28 cellular contexts compared by ENCODE assay signal in genomic region chr4:44354172-44354571, GRCh38.
"Had no signal": no experiment of that assay in that cellular context is flagged by ENCODE, and none has a peak within 500 bp of the region (broad histone marks: within the 10 kb centered on the region; RNA-seq: fewer than 3 reads in every experiment).

No MANE protein-coding gene starts in this region.

- H3K27ac ChIP-seq: stomach, suprapubic skin, testis, thoracic aorta, thyroid gland, tibial artery, tibial nerve, transverse colon, upper lobe of left lung, upper lobe of right lung, uterus, vagina had no signal

- H3K27me3 Mint-ChIP-seq: stimulated activated memory B cell treated with anti-CD40 and anti-IgM and Interleukin-4, amounts not matched to agents 10 μg/mL and 1 μg/mL and 100 μg/mL, for 72 hours; stimulated activated naive B cell treated with anti-CD40 and anti-IgM and Interleukin-4, amounts not matched to agents 10 μg/mL and 1 μg/mL and 100 μg/mL, for 72 hours; stimulated activated naive CD8-positive, alpha-beta T cell treated with anti-CD3 and anti-CD28 coated beads, Interleukin-15, amount 100 ng/mL, for 72 hours; stimulated activated naive CD8-positive, alpha-beta T cell treated with anti-CD3 and anti-CD28 coated beads, Interleukin-15, Interleukin-2, amounts not matched to agents 100 ng/mL and 50 ng/mL, for 24 hours; type B pancreatic cell had no signal

- H3K27ac Mint-ChIP-seq: stimulated activated effector memory CD8-positive, alpha-beta T cell treated with anti-CD3 and anti-CD28 coated beads, Interleukin-12 subunit alpha, Interleukin-12 subunit beta, amount 100 ng/mL, for 72 hours; stimulated activated memory B cell treated with anti-CD40 and anti-IgM and Interleukin-4, amounts not matched to agents 10 μg/mL and 1 μg/mL and 100 μg/mL, for 72 hours; stimulated activated naive B cell treated with anti-CD40 and anti-IgM and Interleukin-4, amounts not matched to agents 10 μg/mL and 1 μg/mL and 100 μg/mL, for 72 hours; stimulated activated naive CD8-positive, alpha-beta T cell treated with anti-CD3 and anti-CD28 coated beads, Interleukin-15, amount 100 ng/mL, for 72 hours; stimulated activated naive CD8-positive, alpha-beta T cell treated with anti-CD3 and anti-CD28 coated beads, Interleukin-15, Interleukin-2, amounts not matched to agents 100 ng/mL and 50 ng/mL, for 24 hours; type B pancreatic cell had no signal

- H3K36me3 ChIP-seq: stomach, suprapubic skin, thoracic aorta, thyroid gland, tibial artery, tibial nerve, transverse colon, upper lobe of left lung, upper lobe of right lung, uterus, vagina had no signal

- H3K4me3 ChIP-seq: stomach, suprapubic skin, testis, thoracic aorta, thyroid gland, tibial artery, tibial nerve, transverse colon, upper lobe of left lung, upper lobe of right lung, uterus, vagina had no signal

- ATAC-seq: stimulated activated effector memory CD8-positive, alpha-beta T cell treated with anti-CD3 and anti-CD28 coated beads, Interleukin-12 subunit alpha, Interleukin-12 subunit beta, amount 100 ng/mL, for 72 hours; stimulated activated memory B cell treated with anti-CD40 and anti-IgM and Interleukin-4, amounts not matched to agents 10 μg/mL and 1 μg/mL and 100 μg/mL, for 72 hours; stimulated activated naive B cell treated with anti-CD40 and anti-IgM and Interleukin-4, amounts not matched to agents 10 μg/mL and 1 μg/mL and 100 μg/mL, for 72 hours; stimulated activated naive CD8-positive, alpha-beta T cell treated with anti-CD3 and anti-CD28 coated beads, Interleukin-15, amount 100 ng/mL, for 72 hours; stimulated activated naive CD8-positive, alpha-beta T cell treated with anti-CD3 and anti-CD28 coated beads, Interleukin-15, Interleukin-2, amounts not matched to agents 100 U/mL and 50 U/mL, for 24 hours; upper lobe of right lung had no signal

- DNase-seq: stimulated activated CD4-positive, alpha-beta T cell treated with anti-CD3 and anti-CD28 coated beads, Interleukin-2, amount 100 ng/mL, for 48 hours; stimulated activated CD4-positive, alpha-beta T cell treated with anti-CD3 and anti-CD28 coated beads, Interleukin-4, amount 100 ng/mL, for 1 hour; stimulated activated CD4-positive, alpha-beta T cell treated with anti-CD3 and anti-CD28 coated beads, Interleukin-4, amount 100 ng/mL, for 24 hours; stimulated activated CD4-positive, alpha-beta T cell treated with anti-CD3 and anti-CD28 coated beads, Interleukin-4, amount 100 ng/mL, for 4 hours; stimulated activated CD8-positive, alpha-beta memory T cell treated with anti-CD3 and anti-CD28 coated beads, Interleukin-4, amount 100 ng/mL, for 48 hours; stimulated activated naive B cell treated with anti-CD40 and anti-IgM and Interleukin-4, amounts not matched to agents 10 μg/mL and 1 μg/mL and 100 μg/mL, for 72 hours; stimulated activated naive CD4-positive, alpha-beta T cell; stimulated activated naive CD4-positive, alpha-beta T cell treated with Interleukin-2 at 50 U/mL for 16 hours; stimulated activated naive CD8-positive, alpha-beta T cell treated with anti-CD3 and anti-CD28 coated beads, Interleukin-15, amount 100 ng/mL, for 72 hours; stimulated activated naive CD8-positive, alpha-beta T cell treated with anti-CD3 and anti-CD28 coated beads, Interleukin-15, Interleukin-2, amounts not matched to agents 100 U/mL and 50 U/mL, for 24 hours; stomach; substantia nigra; testis; thyroid gland; tibial artery; transverse colon; trophoblast cell; upper lobe of left lung; upper lobe of right lung; uterus had no signal

- H3K4me3 Mint-ChIP-seq: stimulated activated effector memory CD8-positive, alpha-beta T cell treated with anti-CD3 and anti-CD28 coated beads, Interleukin-12 subunit alpha, Interleukin-12 subunit beta, amount 100 ng/mL, for 72 hours; stimulated activated memory B cell treated with anti-CD40 and anti-IgM and Interleukin-4, amounts not matched to agents 10 μg/mL and 1 μg/mL and 100 μg/mL, for 72 hours; stimulated activated naive B cell treated with anti-CD40 and anti-IgM and Interleukin-4, amounts not matched to agents 10 μg/mL and 1 μg/mL and 100 μg/mL, for 72 hours; stimulated activated naive CD8-positive, alpha-beta T cell treated with anti-CD3 and anti-CD28 coated beads, Interleukin-15, amount 100 ng/mL, for 72 hours; stimulated activated naive CD8-positive, alpha-beta T cell treated with anti-CD3 and anti-CD28 coated beads, Interleukin-15, Interleukin-2, amounts not matched to agents 100 ng/mL and 50 ng/mL, for 24 hours; type B pancreatic cell had no signal

- H3K9me3 ChIP-seq: stomach, suprapubic skin, testis, thoracic aorta, thyroid gland, tibial artery, tibial nerve, transverse colon, upper lobe of left lung, upper lobe of right lung, uterus, vagina had no signal

- H3K36me3 Mint-ChIP-seq: stimulated activated effector memory CD8-positive, alpha-beta T cell treated with anti-CD3 and anti-CD28 coated beads, Interleukin-12 subunit alpha, Interleukin-12 subunit beta, amount 100 ng/mL, for 72 hours; stimulated activated memory B cell treated with anti-CD40 and anti-IgM and Interleukin-4, amounts not matched to agents 10 μg/mL and 1 μg/mL and 100 μg/mL, for 72 hours; stimulated activated naive B cell treated with anti-CD40 and anti-IgM and Interleukin-4, amounts not matched to agents 10 μg/mL and 1 μg/mL and 100 μg/mL, for 72 hours; type B pancreatic cell had no signal

- H3K4me1 ChIP-seq: stomach, suprapubic skin, testis, thyroid gland, tibial artery, tibial nerve, transverse colon, upper lobe of left lung, upper lobe of right lung, uterus, vagina had no signal

- H3K9me3 Mint-ChIP-seq: stimulated activated memory B cell treated with anti-CD40 and anti-IgM and Interleukin-4, amounts not matched to agents 10 μg/mL and 1 μg/mL and 100 μg/mL, for 72 hours; stimulated activated naive CD8-positive, alpha-beta T cell treated with anti-CD3 and anti-CD28 coated beads, Interleukin-15, amount 100 ng/mL, for 72 hours; stimulated activated naive CD8-positive, alpha-beta T cell treated with anti-CD3 and anti-CD28 coated beads, Interleukin-15, Interleukin-2, amounts not matched to agents 100 ng/mL and 50 ng/mL, for 24 hours; type B pancreatic cell had no signal

- H3K27me3 ChIP-seq: stomach, suprapubic skin, testis, thyroid gland, tibial artery, tibial nerve, transverse colon, upper lobe of left lung, upper lobe of right lung, uterus, vagina had no signal

- H3K4me1 Mint-ChIP-seq: stimulated activated effector memory CD8-positive, alpha-beta T cell treated with anti-CD3 and anti-CD28 coated beads, Interleukin-12 subunit alpha, Interleukin-12 subunit beta, amount 100 ng/mL, for 72 hours; stimulated activated memory B cell treated with anti-CD40 and anti-IgM and Interleukin-4, amounts not matched to agents 10 μg/mL and 1 μg/mL and 100 μg/mL, for 72 hours; stimulated activated naive B cell treated with anti-CD40 and anti-IgM and Interleukin-4, amounts not matched to agents 10 μg/mL and 1 μg/mL and 100 μg/mL, for 72 hours; stimulated activated naive CD8-positive, alpha-beta T cell treated with anti-CD3 and anti-CD28 coated beads, Interleukin-15, amount 100 ng/mL, for 72 hours had no signal
